ENCODE assay signal across 32 cellular contexts in the genomic region with DNA sequence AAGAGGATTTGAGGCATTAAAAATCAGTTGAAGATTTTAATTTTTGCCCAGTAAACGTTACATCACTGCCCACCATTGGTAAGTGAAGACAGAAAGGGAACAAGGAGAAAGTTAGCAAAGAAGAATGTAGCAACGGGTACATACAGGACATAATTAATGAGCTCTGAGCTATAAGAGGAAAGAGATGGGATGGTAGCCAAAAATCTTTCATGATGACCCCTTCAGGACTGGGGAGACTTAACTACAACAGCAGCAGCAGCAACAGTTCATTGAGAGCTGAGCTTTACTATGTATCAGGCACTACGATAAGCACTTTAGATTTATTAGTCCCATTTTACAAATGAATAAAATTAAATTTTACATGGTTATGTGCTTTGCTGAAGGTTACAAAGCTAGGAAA.
"Had no signal": no experiment of that assay in that cellular context is flagged by ENCODE, and none has a peak within 500 bp of the region (broad histone marks: within the 10 kb centered on the region; RNA-seq: fewer than 3 reads in every experiment).

No MANE protein-coding gene starts in this region.

- H3K27ac ChIP-seq: breast epithelium, esophagus muscularis mucosa, ovary, skin epidermis, thoracic aorta, uterus, VCaP had no signal

- H3K4me1 ChIP-seq: breast epithelium, esophagus muscularis mucosa, uterus had no signal

- H3K4me3 Mint-ChIP-seq: activated CD4-positive, alpha-beta memory T cell treated with anti-CD3 and anti-CD28 coated beads for 36 hours; activated T-helper 17 cell treated with anti-CD3 and anti-CD28 coated beads, Interleukin-2, amount 50 U/mL, for 72 hours; endodermal cell; mesothelial cell of epicardium; naive B cell; stimulated activated naive CD8-positive, alpha-beta T cell treated with anti-CD3 and anti-CD28 coated beads, Interleukin-15, Interleukin-2, amounts not matched to agents 100 ng/mL and 50 ng/mL, for 24 hours; T-helper 1 cell treated with Interleukin-12 subunit alpha and Interleukin-12 subunit beta and Interleukin-4 antibody, amounts not matched to agents 30 μg/mL and 1 μg/mL, for 36 hours; type B pancreatic cell had no signal

- H3K4me1 Mint-ChIP-seq: endodermal cell, mesothelial cell of epicardium had no signal

- H3K27me3 ChIP-seq: breast epithelium, esophagus muscularis mucosa, ovary, uterus had no signal

- H3K9me3 ChIP-seq: breast epithelium, esophagus muscularis mucosa, ovary, thoracic aorta, uterus had no signal

- ATAC-seq: activated naive CD4-positive, alpha-beta T cell treated with anti-CD3 and anti-CD28 coated beads, Interleukin-2, amount 50 U/mL, for 72 hours; activated T-helper 17 cell treated with anti-CD3 and anti-CD28 coated beads, Interleukin-2, amount 50 U/mL, for 72 hours; left ventricle myocardium superior; sciatic nerve had no signal

- H3K36me3 Mint-ChIP-seq: type B pancreatic cell had no signal

- H3K4me3 ChIP-seq: breast epithelium, esophagus muscularis mucosa, ovary, skin epidermis, thoracic aorta, uterus had no signal

- H3K27ac Mint-ChIP-seq: activated CD4-positive, alpha-beta memory T cell treated with anti-CD3 and anti-CD28 coated beads for 36 hours; activated T-helper 17 cell treated with anti-CD3 and anti-CD28 coated beads, Interleukin-2, amount 50 U/mL, for 72 hours; endodermal cell; mesothelial cell of epicardium; progenitor cell of endocrine pancreas; T-helper 1 cell treated with Interleukin-12 subunit alpha and Interleukin-12 subunit beta and Interleukin-4 antibody, amounts not matched to agents 30 μg/mL and 1 μg/mL, for 36 hours; type B pancreatic cell had no signal

- H3K27me3 Mint-ChIP-seq: activated CD4-positive, alpha-beta memory T cell treated with anti-CD3 and anti-CD28 coated beads for 36 hours; activated T-helper 17 cell treated with anti-CD3 and anti-CD28 coated beads, Interleukin-2, amount 50 U/mL, for 72 hours; naive B cell; progenitor cell of endocrine pancreas; stimulated activated naive CD8-positive, alpha-beta T cell treated with anti-CD3 and anti-CD28 coated beads, Interleukin-15, Interleukin-2, amounts not matched to agents 100 ng/mL and 50 ng/mL, for 24 hours; type B pancreatic cell had no signal

- DNase-seq: activated CD4-positive, alpha-beta memory T cell treated with anti-CD3 and anti-CD28 coated beads for 36 hours; activated CD4-positive, alpha-beta T cell treated with anti-CD3 and anti-CD28 coated beads for 48 hours; activated CD8-positive, alpha-beta memory T cell treated with anti-CD3 and anti-CD28 coated beads, Interleukin-2, amount 50 U/mL, for 4 hours; activated gamma-delta T cell treated with Interleukin-2 at 50 U/mL for 16 hours; activated T-cell treated with anti-CD3 and anti-CD28 coated beads, Interleukin-2, amount 50 U/mL, for 1 hour; amniotic stem cell; central memory CD4-positive, alpha-beta T cell; endodermal cell; foreskin melanocyte; left ventricle myocardium superior; naive B cell; ovary; retina; stimulated activated CD4-positive, alpha-beta T cell treated with anti-CD3 and anti-CD28 coated beads, Interleukin-12 subunit alpha, Interleukin-12 subunit beta, amount 100 ng/mL, for 4 hours; stimulated activated CD4-positive, alpha-beta T cell treated with anti-CD3 and anti-CD28 coated beads, Interleukin-4, amount 100 ng/mL, for 1 hour; SW 1271; T-helper 9 cell; uterus had no signal

- H3K9me3 Mint-ChIP-seq: activated CD4-positive, alpha-beta memory T cell treated with anti-CD3 and anti-CD28 coated beads for 36 hours; activated naive CD4-positive, alpha-beta T cell treated with anti-CD3 and anti-CD28 coated beads, Interleukin-2, amount 50 U/mL, for 72 hours; activated T-helper 17 cell treated with anti-CD3 and anti-CD28 coated beads, Interleukin-2, amount 50 U/mL, for 72 hours; endodermal cell; mesothelial cell of epicardium; naive B cell; stimulated activated naive CD8-positive, alpha-beta T cell treated with anti-CD3 and anti-CD28 coated beads, Interleukin-15, Interleukin-2, amounts not matched to agents 100 ng/mL and 50 ng/mL, for 24 hours; T-helper 1 cell treated with Interleukin-12 subunit alpha and Interleukin-12 subunit beta and Interleukin-4 antibody, amounts not matched to agents 30 μg/mL and 1 μg/mL, for 36 hours; type B pancreatic cell had no signal

- H3K36me3 ChIP-seq: ovary, uterus had no signal

- FAIRE-seq: TTC549 had no signal
